8 cellular contexts compared by ENCODE assay signal in genomic region chr16:86575754-86576557, GRCh38. TPM values are rescaled to one million over a fixed set of nuclear protein-coding genes. Genes with fewer than 3 reads are reported as not detected.
DNase-seq lines count a peak whose midpoint lies in the region; ATAC-seq and TF ChIP-seq lines count a peak whose summit lies in the region.

No MANE protein-coding gene starts in this region.

- peak; percentile 49 to 54 for ATAC-seq in activated T-cell treated with anti-CD3 and anti-CD28 coated beads, Interleukin-2, amount 50 U/mL, for 4 hours
- no peak for ATAC-seq in HG03571 (IDR thresholded peaks at IDR 0.05; ENCODE audit: unreplicated experiment)

- H3K27ac Mint-ChIP-seq in nephron, result peak overlapping the region; percentile 94 to 97 (median 96)

- H3K27me3 Mint-ChIP-seq in activated T-cell treated with anti-CD3 and anti-CD28 coated beads, Interleukin-2, amount 50 U/mL, for 4 hours (ENCODE audit: low read depth), result peaks cover 85% of the 10 kb centered on the region
- H3K27me3 Mint-ChIP-seq in nephron (ENCODE audit: low read depth), result peaks cover 97% of the 10 kb centered on the region

- 1% methylated on average over 54 of the region's 54 CpGs for WGBS in urinary bladder

- no peaks in the 10 kb centered on the region for H3K36me3 Mint-ChIP-seq in activated T-cell treated with anti-CD3 and anti-CD28 coated beads, Interleukin-2, amount 50 U/mL, for 4 hours (ENCODE audit: insufficient read depth)
- peaks cover 29% of the 10 kb centered on the region for H3K36me3 Mint-ChIP-seq in nephron (ENCODE audit: low read depth)

- no peak overlapping the region for H3K27ac ChIP-seq in urinary bladder (ENCODE audit: low read depth)

- no peaks in the 10 kb centered on the region for H3K4me1 ChIP-seq in urinary bladder (ENCODE audit: insufficient read depth)

- H3K36me3 ChIP-seq in urinary bladder (ENCODE audit: insufficient read depth), result no peaks in the 10 kb centered on the region

- DNase-seq in GM12865 (ENCODE audit: low read depth) (peak; percentile 20), NCI-H2171 (lab: John Stamatoyannopoulos, UW) (peak; percentile 86), fibroblast of the conjunctiva (ENCODE audit: low read depth) (peak; percentile 90), DMS79 (lab: John Stamatoyannopoulos, UW) (no peak)
- DNase-seq in activated T-cell treated with anti-CD3 and anti-CD28 coated beads, Interleukin-2, amount 50 U/mL, for 4 hours, result no peak

- no peaks in the 10 kb centered on the region for H3K9me3 Mint-ChIP-seq in activated T-cell treated with anti-CD3 and anti-CD28 coated beads, Interleukin-2, amount 50 U/mL, for 4 hours
- no peaks in the 10 kb centered on the region for H3K9me3 Mint-ChIP-seq in nephron

- peak overlapping the region; percentile 62 for H3K4me3 Mint-ChIP-seq in activated T-cell treated with anti-CD3 and anti-CD28 coated beads, Interleukin-2, amount 50 U/mL, for 4 hours
- H3K4me3 Mint-ChIP-seq in nephron, result peak overlapping the region; percentile 87 to 92 (median 91)

- TF ChIP-seq CTCF in GM12865 (IDR thresholded peaks at IDR 0.05; ENCODE audit: insufficient read depth, low read depth, low read length, missing control alignments) (peak; percentile 9), nephron (IDR thresholded peaks at IDR 0.05; ENCODE audit: unreplicated experiment in 3 of 3) (peak; percentile 63 to 76 (median 66))

- peaks cover 13% of the 10 kb centered on the region for H3K4me1 Mint-ChIP-seq in activated T-cell treated with anti-CD3 and anti-CD28 coated beads, Interleukin-2, amount 50 U/mL, for 4 hours (ENCODE audit: low read depth)
- H3K4me1 Mint-ChIP-seq in nephron, result peaks cover 64% of the 10 kb centered on the region

- H3K4me3 ChIP-seq in GM12865 (ENCODE audit: low read depth, low read length), result no peak overlapping the region
- H3K4me3 ChIP-seq in urinary bladder (ENCODE audit: low read depth, low read length), result peak overlapping the region; percentile 34

RNA-seq across cellular contexts. Expression of gene FOXL1, which starts 2.4 kb away (rescaled TPM):
- total RNA-seq in activated T-cell treated with anti-CD3 and anti-CD28 coated beads, Interleukin-2, amount 50 U/mL, for 4 hours, result not detected
- 7.8 TPM for total RNA-seq in urinary bladder
- polyA plus RNA-seq in urinary bladder, result 9.5 TPM

RNA-seq across cellular contexts. Expression of gene FOXC2, which starts 9.3 kb away (rescaled TPM):
- total RNA-seq in activated T-cell treated with anti-CD3 and anti-CD28 coated beads, Interleukin-2, amount 50 U/mL, for 4 hours, result not detected
- 0.58 TPM for total RNA-seq in urinary bladder
- 0.73 TPM for polyA plus RNA-seq in urinary bladder

RNA-seq across cellular contexts. Expression of gene MTHFSD, which starts 20.9 kb away (rescaled TPM):
- 10 to 100 TPM; 18.9 to 21.2 (median 20.1) TPM for total RNA-seq in activated T-cell treated with anti-CD3 and anti-CD28 coated beads, Interleukin-2, amount 50 U/mL, for 4 hours
- 20.7 TPM for total RNA-seq in urinary bladder
- 12.0 TPM for polyA plus RNA-seq in urinary bladder

Comparison
In these comparisons a context has a peak if more than half of its experiments do, and no peak if none do; other contexts are left out.
1. DNase-seq: peak in GM12865 (single experiment), NCI-H2171 (single experiment) and fibroblast of the conjunctiva (single experiment); none in activated T-cell treated with anti-CD3 and anti-CD28 coated beads, Interleukin-2, amount 50 U/mL, for 4 hours (single experiment) and DMS79 (single experiment).